Comparison of ENCODE assay signal across 8 cellular contexts in the genomic region with DNA sequence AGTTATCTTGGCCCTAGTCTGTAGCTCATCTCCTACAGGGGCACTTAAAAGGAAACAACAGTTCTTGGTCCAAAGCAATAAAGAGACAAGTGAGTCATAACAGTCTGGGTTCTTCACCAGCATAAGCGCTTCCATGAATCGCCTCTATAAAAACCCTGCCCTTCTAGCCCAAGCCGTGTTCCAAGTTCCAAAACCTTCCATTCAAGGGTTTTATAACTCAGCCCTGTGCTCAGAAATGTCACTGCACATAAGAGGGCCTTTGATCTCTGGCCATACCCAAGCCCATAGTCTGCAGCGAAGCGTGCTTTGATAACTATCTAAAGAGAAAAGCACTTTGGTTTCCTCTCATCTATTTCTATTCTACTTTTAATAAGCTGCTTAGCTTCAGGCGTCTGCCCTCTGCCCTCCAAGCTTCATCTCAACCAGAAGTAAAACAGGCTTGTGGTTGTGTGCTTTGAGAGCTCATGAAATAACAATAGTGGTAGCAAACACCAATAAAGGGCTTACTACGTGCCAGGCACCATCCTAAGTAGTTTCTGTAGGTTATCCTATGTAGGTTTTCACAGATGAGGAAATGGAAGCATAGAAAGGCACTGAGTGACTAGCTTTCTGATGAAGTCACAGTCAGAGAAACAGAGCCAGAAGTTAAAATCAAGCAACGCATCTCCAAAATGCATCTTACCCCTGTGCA.
DNase-seq lines count a peak whose midpoint lies in the region; ATAC-seq, FAIRE-seq and TF ChIP-seq lines count a peak whose summit lies in the region.

No MANE protein-coding gene starts in this region.

- TF ChIP-seq POLR2A in erythroblast (IDR thresholded peaks at IDR 0.05; ENCODE audit: low read length) (no peak), H54 (IDR thresholded peaks at IDR 0.05; ENCODE audit: low read depth, low read length) (no peak)

- H3K36me3 Mint-ChIP-seq in activated T-cell treated with anti-CD3 and anti-CD28 coated beads, Interleukin-2, amount 50 U/mL, for 4 hours (ENCODE audit: insufficient read depth), result peaks cover 3% of the 10 kb centered on the region
- peaks cover 22% of the 10 kb centered on the region for H3K36me3 Mint-ChIP-seq in memory B cell

- H3K27ac Mint-ChIP-seq in memory B cell, result peak overlapping the region; percentile 99

- H3K36me3 ChIP-seq in BE2C, result no peaks in the 10 kb centered on the region

- FAIRE-seq in H54 (lab: Jason Lieb, UNC), result no peak

- H3K9me3 Mint-ChIP-seq in activated T-cell treated with anti-CD3 and anti-CD28 coated beads, Interleukin-2, amount 50 U/mL, for 4 hours, result peaks cover 8% of the 10 kb centered on the region
- H3K9me3 Mint-ChIP-seq in memory B cell, result no peaks in the 10 kb centered on the region

- ATAC-seq in GM18868 (IDR thresholded peaks at IDR 0.05; ENCODE audit: unreplicated experiment) (peak; percentile 28), memory B cell (ENCODE audit: low read depth) (no peak)
- peak; percentile 41 to 44 for ATAC-seq in activated T-cell treated with anti-CD3 and anti-CD28 coated beads, Interleukin-2, amount 50 U/mL, for 4 hours

- no peak for TF ChIP-seq CTCF in BE2C (IDR thresholded peaks at IDR 0.05; ENCODE audit: low read depth, low read length)

- H3K4me3 ChIP-seq in BE2C (ENCODE audit: low read depth, low read length), result no peak overlapping the region

- H3K4me1 ChIP-seq in BE2C, result peaks cover 7% of the 10 kb centered on the region; the same call in 1 of the 2 replicates

- H3K27me3 ChIP-seq in BE2C, result no peaks in the 10 kb centered on the region

- peak overlapping the region; percentile 42 for H3K4me3 Mint-ChIP-seq in activated T-cell treated with anti-CD3 and anti-CD28 coated beads, Interleukin-2, amount 50 U/mL, for 4 hours
- peak overlapping the region; percentile 33 for H3K4me3 Mint-ChIP-seq in memory B cell

- no peaks in the 10 kb centered on the region for H3K9me3 ChIP-seq in BE2C

- no peaks in the 10 kb centered on the region for H3K27me3 Mint-ChIP-seq in activated T-cell treated with anti-CD3 and anti-CD28 coated beads, Interleukin-2, amount 50 U/mL, for 4 hours (ENCODE audit: low read depth)
- H3K27me3 Mint-ChIP-seq in memory B cell, result no peaks in the 10 kb centered on the region

- peaks cover 59% of the 10 kb centered on the region for H3K4me1 Mint-ChIP-seq in activated T-cell treated with anti-CD3 and anti-CD28 coated beads, Interleukin-2, amount 50 U/mL, for 4 hours (ENCODE audit: low read depth)
- peaks cover 41% of the 10 kb centered on the region for H3K4me1 Mint-ChIP-seq in memory B cell

- DNase-seq in AG08395 (ENCODE audit: low spot score) (peak; percentile 38), memory B cell (ENCODE audit: low spot score in 2 of 2) (no peak), BE2C (no peak), NCI-H2081 (lab: John Stamatoyannopoulos, UW) (no peak), erythroblast (lab: John Stamatoyannopoulos, UW) (no peak), H54 (ENCODE audit: insufficient read length, low spot score) (no peak)
- DNase-seq in activated T-cell treated with anti-CD3 and anti-CD28 coated beads, Interleukin-2, amount 50 U/mL, for 4 hours, result peak; percentile 29

Comparison
In these comparisons a context has a peak if more than half of its experiments do, and no peak if none do; other contexts are left out.
1. DNase-seq: peak in AG08395 (single experiment) and activated T-cell treated with anti-CD3 and anti-CD28 coated beads, Interleukin-2, amount 50 U/mL, for 4 hours (single experiment); none in memory B cell (0 of 2), BE2C (single experiment), NCI-H2081 (0 of 2), erythroblast (0 of 2) and H54 (single experiment).